ENCODE assay signal across 8 cellular contexts in genomic region chr2:213151437-213152064, GRCh38. TPM values are rescaled to one million over a fixed set of nuclear protein-coding genes. Genes with fewer than 3 reads are reported as not detected.
A peak's percentile ranks its signal among the peaks of the same experiment; 100 is the strongest.
DNase-seq lines count a peak whose midpoint lies in the region; ATAC-seq, FAIRE-seq and TF ChIP-seq lines count a peak whose summit lies in the region.

TSS of gene IKZF2 (minus strand) at chr2:213151612. CDS start at chr2:213148629, 2,983 bp downstream.

- H3K9ac ChIP-seq in HepG2 (ENCODE audit: insufficient read depth, low read depth, low read length): peak within 1 kb of the TSS; percentile 60

- H3K4me2 ChIP-seq in HepG2 (ENCODE audit: low read depth, low read length): peak within 1 kb of the TSS; percentile 98

- in situ Hi-C loops in HepG2 (cut with HindIII; ENCODE audit: extremely low pct_ligation_motif_present, low pct_unique_long_range_greater_than_20kb): loop anchor here (5.0 to 10.0 kb wide), 2 partner anchors 377 to 469 kb away; no protein-coding TSS in a partner anchor

- TF ChIP-seq EP300 in HepG2 (IDR thresholded peaks at IDR 0.05; ENCODE audit: low read depth in 2 of 2, low read length in 2 of 2) (no peak), HepG2 (CRISPR knock-in tag; IDR thresholded peaks at IDR 0.05; ENCODE audit: borderline replicate concordance) (no peak)

- no peaks in the 10 kb centered on the region for H4K20me1 ChIP-seq in HepG2 (ENCODE audit: insufficient read depth, low read length)

- no peaks in the 10 kb centered on the region for H3K9me3 ChIP-seq in HepG2 (ENCODE audit: low read length)

- TF ChIP-seq CTCF in AG09319 (IDR thresholded peaks at IDR 0.05; ENCODE audit: low read depth, low read length) (no peak), HepG2 (CRISPR knock-in tag; IDR thresholded peaks at IDR 0.05) (no peak)

- FAIRE-seq in HepG2 (lab: Jason Lieb, UNC): no peak

- DNase-seq in AG09319 (ENCODE audit: extremely low read depth, low read depth) (peak; percentile 86), NCI-H345 (lab: John Stamatoyannopoulos, UW) (peak; percentile 93), dedifferentiated amniotic fluid mesenchymal stem cell (ENCODE audit: extremely low spot score) (peak; percentile 81), HepG2 (ENCODE audit: low spot score) (peak; percentile 71)
- DNase-seq in activated CD4-positive, alpha-beta T cell treated with anti-CD3 and anti-CD28 coated beads for 4 hours: peak; percentile 49 to 52
- DNase-seq in stimulated activated CD4-positive, alpha-beta T cell treated with anti-CD3 and anti-CD28 coated beads, Interleukin-2, amount 100 ng/mL, for 4 hours (ENCODE audit: low read depth): peak; percentile 42

- TF ChIP-seq RAD21 in HepG2 (CRISPR knock-in tag; IDR thresholded peaks at IDR 0.05): peak; percentile 77

- CTCF ChIA-PET in HepG2 (lab: Yijun Ruan, JAX; ENCODE audit: low intra/inter-chr PET ratio, low total read pairs): interaction anchor here (1.6 kb wide), 1 partner anchor 466 kb away, joined by 3 read pairs; no protein-coding TSS in a partner anchor

- peaks cover 0 to 15% of the 10 kb centered on the region in 2 experiments; a peak in 1 of 5 replicates for H3K27me3 ChIP-seq in HepG2 (ENCODE audit: control insufficient read depth in 1 of 2, insufficient read depth in 2 of 2, low read length in 2 of 2)

- peaks cover 11% of the 10 kb centered on the region; the same call in 1 of the 2 replicates for H3K4me1 ChIP-seq in HepG2 (ENCODE audit: insufficient read depth, low read length)

- ATAC-seq in GM19023 (IDR thresholded peaks at IDR 0.05; ENCODE audit: unreplicated experiment): peak; percentile 68
- ATAC-seq in HG03175 (IDR thresholded peaks at IDR 0.05; ENCODE audit: unreplicated experiment): peak; percentile 70
- peak; percentile 89 for ATAC-seq in HepG2

- peak in 1 of 2 experiments; percentile 29; a peak in 1 of 4 replicates for TF ChIP-seq POLR2A in HepG2 (IDR thresholded peaks at IDR 0.05; ENCODE audit: insufficient read depth in 1 of 2, low read depth in 2 of 2, low read length in 2 of 2)

- no TSS peak for BruUV-seq in HepG2 (replicated peaks; lab: Mats Ljungman, UMichigan)

- intact Hi-C loops in HepG2 (cut with micrococcal nuclease; ENCODE audit: unreplicated experiment): loop anchor here (1.0 to 5.0 kb wide), 6 partner anchors 37 to 460 kb away; partner anchors contain the start of gene SPAG16

- H3K36me3 ChIP-seq in HepG2 (replicated peaks in 1 of 2; ENCODE audit: control insufficient read depth in 1 of 2, insufficient read depth in 2 of 2, low read length in 2 of 2): no peaks in the 10 kb centered on the region

- peak within 1 kb of the TSS; percentile 72 to 83 (median 80) for H3K4me3 ChIP-seq in HepG2 (replicated peaks in 1 of 3; ENCODE audit: insufficient read depth in 1 of 3, low read depth in 2 of 3, low read length in 3 of 3)

- no peak within 1 kb of the TSS for H3K27ac ChIP-seq in HepG2 (ENCODE audit: extremely low read length, insufficient read depth, low read length)

- H3K79me2 ChIP-seq in HepG2 (ENCODE audit: insufficient read depth, low read length): no peaks in the 10 kb centered on the region

- WGBS in HepG2 (ENCODE audit: low lambda C conversion rate): 0% methylated on average over 32 of the region's 87 CpGs

- POLR2A ChIA-PET in HepG2 (lab: Yijun Ruan, JAX): interaction anchor here (1.2 kb wide), 1 partner anchor 133 kb away, joined by 3 read pairs; the partner anchor contains the start of gene SPAG16

- H2AFZ ChIP-seq in HepG2 (ENCODE audit: low read length): peak within 1 kb of the TSS; percentile 100

TF ChIP-seq in HepG2, 621 proteins besides CTCF, POLR2A, EP300 and RAD21 (continues in another document):
- no peak for TF ChIP-seq HNF1A (IDR thresholded peaks at IDR 0.05; ENCODE audit: low read depth)
- TF ChIP-seq HNF1A (CRISPR knock-in tag; IDR thresholded peaks at IDR 0.05; ENCODE audit: borderline replicate concordance): no peak

RNA-seq across cellular contexts. Expression of gene IKZF2, which starts in this region (rescaled TPM):
- 0.60 and 0.86 TPM in 2 replicates for total RNA-seq in HepG2 (2016; rRNA removed; fragmentation: Illumina TruSeq; extraction: Trizol)
- under 0.01 and 0.26 TPM in 2 replicates for total RNA-seq in HepG2 (2016; cell fraction: cytosol; rRNA removed; fragmentation: Illumina TruSeq; extraction: Trizol; ENCODE audit: low read depth)
- 0.83 and 0.97 TPM in 2 replicates for total RNA-seq in HepG2 (2016; cell fraction: insoluble cytoplasmic fraction; rRNA removed; fragmentation: Illumina TruSeq; extraction: Trizol)
- 0.22 and 0.28 TPM in 2 replicates for total RNA-seq in HepG2 (2016; cell fraction: membrane; rRNA removed; fragmentation: Illumina TruSeq; extraction: Trizol)
- total RNA-seq in HepG2 (2016; cell fraction: nucleus; rRNA removed; fragmentation: Illumina TruSeq; extraction: Trizol): 1.8 and 2.1 TPM in 2 replicates
- polyA plus RNA-seq in HepG2 (2011; rRNA removed): 0.18 and 0.35 TPM in 2 replicates
- polyA plus RNA-seq in HepG2 (2011; cell fraction: cytosol; rRNA removed): 0.13 and 0.22 TPM in 2 replicates
- 0.13 and 0.45 TPM in 2 replicates for polyA plus RNA-seq in HepG2 (2011; cell fraction: nucleus; rRNA removed)
- polyA plus RNA-seq in HepG2 (2012): 0.09 and 0.27 TPM in 2 replicates
- 0.09 and 0.10 TPM in 2 replicates for polyA plus RNA-seq in HepG2 (2016; cell fraction: cytosol; fragmentation: Illumina TruSeq; extraction: Trizol; ENCODE audit: low read depth)
- polyA plus RNA-seq in HepG2 (2016; cell fraction: insoluble cytoplasmic fraction; fragmentation: Illumina TruSeq; extraction: Trizol; ENCODE audit: low read depth): 0.30 and 0.37 TPM in 2 replicates
- 0.06 and 0.23 TPM in 2 replicates for polyA plus RNA-seq in HepG2 (2016; cell fraction: membrane; fragmentation: Illumina TruSeq; extraction: Trizol; ENCODE audit: low read depth)
- 0.15 and 0.36 TPM in 2 replicates for polyA plus RNA-seq in HepG2 (2016; cell fraction: nucleus; fragmentation: Illumina TruSeq; extraction: Trizol; ENCODE audit: insufficient read depth, low read depth)
- 1.7 and 5.0 TPM in 2 replicates for polyA minus RNA-seq in HepG2 (2011; rRNA and poly(A)+ RNA removed; ENCODE audit: low replicate concordance)
- 0.88 and 0.99 TPM in 2 replicates for polyA minus RNA-seq in HepG2 (2011; cell fraction: cytosol; rRNA and poly(A)+ RNA removed)
- polyA minus RNA-seq in HepG2 (2011; cell fraction: nucleus; rRNA and poly(A)+ RNA removed): 1.7 and 3.2 TPM in 2 replicates

Comparison
In these comparisons a context has a peak if more than half of its experiments do, and no peak if none do; other contexts are left out.
1. DNase-seq: peak in every context shown above with its lines; median percentile 93 in NCI-H345; 86 in AG09319; 81 in dedifferentiated amniotic fluid mesenchymal stem cell; 71 in HepG2; 50 in activated CD4-positive, alpha-beta T cell treated with anti-CD3 and anti-CD28 coated beads for 4 hours; 42 in stimulated activated CD4-positive, alpha-beta T cell treated with anti-CD3 and anti-CD28 coated beads, Interleukin-2, amount 100 ng/mL, for 4 hours.